25 cellular contexts compared by ENCODE assay signal in genomic region chr20:52621401-52621800, GRCh38.
"Had no signal": no experiment of that assay in that cellular context is flagged by ENCODE, and none has a peak within 500 bp of the region (broad histone marks: within the 10 kb centered on the region; RNA-seq: fewer than 3 reads in every experiment).

No MANE protein-coding gene starts in this region.

- H3K4me1 ChIP-seq: esophagus muscularis mucosa, foreskin keratinocyte, gastroesophageal sphincter, heart left ventricle, lower lobe of right lung, prostate gland, right atrium auricular region, spleen, testis, tibial artery, upper lobe of left lung had no signal

- H3K9me3 ChIP-seq: esophagus muscularis mucosa, gastroesophageal sphincter, heart left ventricle, lower lobe of right lung, prostate gland, right atrium auricular region, spleen, testis, tibial artery, upper lobe of left lung had no signal

- H3K4me3 ChIP-seq: coronary artery, esophagus muscularis mucosa, gastroesophageal sphincter, heart left ventricle, lower lobe of right lung, neural progenitor cell, prostate gland, right atrium auricular region, skin epidermis, spleen, testis, tibial artery, upper lobe of left lung had no signal

- H3K27ac Mint-ChIP-seq: natural killer cell treated with Interleukin-12 subunit alpha and Interleukin-12 subunit beta and Interleukin-15 and Interleukin-18, amount 100 ng/mL, for 72 hours had no signal

- H3K36me3 ChIP-seq: esophagus muscularis mucosa, gastroesophageal sphincter, heart left ventricle, lower lobe of right lung, neural progenitor cell, prostate gland, right atrium auricular region, spleen, tibial artery, upper lobe of left lung had no signal

- ATAC-seq: foreskin keratinocyte; gastroesophageal sphincter; heart left ventricle; left colon; left ventricle myocardium superior; lower lobe of right lung; natural killer cell treated with Interleukin-12 subunit alpha and Interleukin-12 subunit beta and Interleukin-15 and Interleukin-18, amount 100 ng/mL, for 72 hours; sciatic nerve had no signal

- H3K9me3 Mint-ChIP-seq: natural killer cell treated with Interleukin-12 subunit alpha and Interleukin-12 subunit beta and Interleukin-15 and Interleukin-18, amount 100 ng/mL, for 72 hours; neural progenitor cell had no signal

- H3K27me3 ChIP-seq: esophagus muscularis mucosa, foreskin keratinocyte, gastroesophageal sphincter, heart left ventricle, neural progenitor cell, right atrium auricular region, testis, tibial artery, upper lobe of left lung had no signal

- H3K4me1 Mint-ChIP-seq: naive B cell had no signal

- DNase-seq: dermis blood vessel endothelial cell; effector memory CD4-positive, alpha-beta T cell; heart left ventricle; hippocampal formation; left colon; left ventricle myocardium superior; lower lobe of right lung; naive B cell; spleen; stimulated activated CD4-positive, alpha-beta T cell treated with anti-CD3 and anti-CD28 coated beads, Interleukin-4, amount 100 ng/mL, for 4 hours; stimulated activated naive CD4-positive, alpha-beta T cell; substantia nigra; testis; tibial artery; upper lobe of left lung had no signal

- H3K27ac ChIP-seq: coronary artery, esophagus muscularis mucosa, foreskin keratinocyte, gastroesophageal sphincter, heart left ventricle, lower lobe of right lung, neural progenitor cell, prostate gland, right atrium auricular region, skin epidermis, spleen, testis, tibial artery, upper lobe of left lung had no signal

- H3K4me3 Mint-ChIP-seq: naive B cell; natural killer cell treated with Interleukin-12 subunit alpha and Interleukin-12 subunit beta and Interleukin-15 and Interleukin-18, amount 100 ng/mL, for 72 hours; neural progenitor cell had no signal

- H3K4me2 ChIP-seq: neural progenitor cell had no signal

- H2AFZ ChIP-seq: neural progenitor cell had no signal

- H3K36me3 Mint-ChIP-seq: naive B cell; natural killer cell treated with Interleukin-12 subunit alpha and Interleukin-12 subunit beta and Interleukin-15 and Interleukin-18, amount 100 ng/mL, for 72 hours; neural progenitor cell had no signal

- H3K9ac ChIP-seq: neural progenitor cell had no signal
